1 cellular context compared by ENCODE assay signal in genomic region chr4:100284302-100284701, GRCh38.
TF ChIP-seq lines count a peak whose summit lies in the region.

No MANE protein-coding gene starts in this region.

TF ChIP-seq in GM23338, 12 proteins besides CTCF, POLR2A, EP300 and RAD21 (continued from another document):
- TF ChIP-seq ZNF462 (CRISPR knock-in tag; IDR thresholded peaks at IDR 0.05), result no peak
- TF ChIP-seq JUNB (IDR thresholded peaks at IDR 0.05; ENCODE audit: unreplicated experiment), result no peak
- TF ChIP-seq EZH2phosphoT487 (IDR thresholded peaks at IDR 0.05; ENCODE audit: unreplicated experiment), result no peak
- no peak for TF ChIP-seq REST (IDR thresholded peaks at IDR 0.05; ENCODE audit: unreplicated experiment)
- TF ChIP-seq EZH2 (IDR thresholded peaks at IDR 0.05; ENCODE audit: low read depth, unreplicated experiment), result no peak
- TF ChIP-seq STAT1 (IDR thresholded peaks at IDR 0.05; ENCODE audit: unreplicated experiment), result no peak
- TF ChIP-seq CREB1 (CRISPR knock-in tag; IDR thresholded peaks at IDR 0.05; ENCODE audit: low read depth), result no peak
- no peak for TF ChIP-seq NANOG (IDR thresholded peaks at IDR 0.05; ENCODE audit: borderline replicate concordance)
- TF ChIP-seq POLR2AphosphoS5 (IDR thresholded peaks at IDR 0.05; ENCODE audit: low read depth), result no peak
- TF ChIP-seq ZNF114 (CRISPR knock-in tag; IDR thresholded peaks at IDR 0.05), result no peak
- TF ChIP-seq ETS1 (IDR thresholded peaks at IDR 0.05), result no peak
